In genomic region chr3:191813245-191813644, GRCh38 we compare ENCODE assay signal across 21 cellular contexts.
DNase-seq lines count a peak whose midpoint lies in the region; ATAC-seq, FAIRE-seq and TF ChIP-seq lines count a peak whose summit lies in the region.
"Had no signal": no experiment of that assay in that cellular context is flagged by ENCODE, and none has a peak within 500 bp of the region (broad histone marks: within the 10 kb centered on the region; RNA-seq: fewer than 3 reads in every experiment).

No MANE protein-coding gene starts in this region.

- H3K9me1 ChIP-seq in IMR-90 (ENCODE audit: insufficient read depth, low read length) = no peaks in the 10 kb centered on the region
- H3K9me1 ChIP-seq in K562 (ENCODE audit: control insufficient read depth, insufficient read depth, low read length) = no peaks in the 10 kb centered on the region

- H3K36me3 ChIP-seq in IMR-90 (ENCODE audit: control insufficient read depth, insufficient read depth, low read length) = no peaks in the 10 kb centered on the region
- no peaks in the 10 kb centered on the region for H3K36me3 ChIP-seq in K562 (ENCODE audit: control insufficient read depth, insufficient read depth, low read length)
- H3K36me3 ChIP-seq: BLaER1 treated with 17β-estradiol and CSF1 and Interleukin-3, amounts not matched to agents 10 nM and 100 nM had no signal

- BruUV-seq in IMR-90 (replicated peaks; lab: Mats Ljungman, UMichigan) (no TSS peak), K562 (replicated peaks; lab: Mats Ljungman, UMichigan) (no TSS peak)

- H3K4me1 ChIP-seq in A549 (no peaks in the 10 kb centered on the region), IMR-90 (ENCODE audit: control insufficient read depth, insufficient read depth, low read length) (no peaks in the 10 kb centered on the region), K562 (replicated peaks in 1 of 2; ENCODE audit: control insufficient read depth in 2 of 2, insufficient read depth in 2 of 2, low read length in 2 of 2) (no peaks in the 10 kb centered on the region)
- H3K4me1 ChIP-seq: BLaER1 treated with 17β-estradiol and CSF1 and Interleukin-3, amounts not matched to agents 10 nM and 100 nM; Caco-2 had no signal

- H3K79me1 ChIP-seq in IMR-90 (ENCODE audit: low read depth in 1 of 2, low read length in 2 of 2) = no peaks in the 10 kb centered on the region

- no peak overlapping the region for H3K4ac ChIP-seq in IMR-90 (ENCODE audit: low read depth, low read length)

- H3K27ac ChIP-seq in A549 (no peak overlapping the region), IMR-90 (ENCODE audit: insufficient read depth, low read length) (no peak overlapping the region), K562 (ENCODE audit: extremely low read depth, low read depth, low read length) (no peak overlapping the region)
- H3K27ac ChIP-seq: BLaER1 treated with 17β-estradiol and CSF1 and Interleukin-3, amounts not matched to agents 10 nM and 100 nM; C4-2B had no signal

- TF ChIP-seq CTCF in A549 (IDR thresholded peaks at IDR 0.05) (no peak), IMR-90 (conservative IDR thresholded peaks at IDR 0.05; ENCODE audit: low read depth, low read length) (no peak), K562 (IDR thresholded peaks at IDR 0.05 in 2 of 3, conservative IDR thresholded peaks at IDR 0.05 in 1 of 3; ENCODE audit: insufficient read depth in 2 of 3, low read depth in 1 of 3, low read length in 3 of 3) (no peak)

- no peak overlapping the region for H4K91ac ChIP-seq in IMR-90 (ENCODE audit: insufficient read depth, low read depth, low read length)

- no peak overlapping the region for H4K8ac ChIP-seq in IMR-90 (ENCODE audit: low read depth in 2 of 2, low read length in 2 of 2)

- CTCF ChIA-PET in A549 (lab: Yijun Ruan, JAX) = no interaction called here
- CTCF ChIA-PET in IMR-90 (lab: Yijun Ruan, JAX) = no interaction called here
- CTCF ChIA-PET in K562 (lab: Yijun Ruan, JAX; ENCODE audit: low intra/inter-chr PET ratio) = no interaction called here

- ATAC-seq in A549 = no peak
- ATAC-seq in IMR-90 (ENCODE audit: low read depth) = no peak
- no peak for ATAC-seq in K562
- no peak for ATAC-seq in GM21447 (IDR thresholded peaks at IDR 0.05; ENCODE audit: unreplicated experiment)
- ATAC-seq: CD8-positive, alpha-beta T cell had no signal

- no peak overlapping the region for H2BK120ac ChIP-seq in IMR-90 (ENCODE audit: low read depth, low read length)

- no peaks in the 10 kb centered on the region for H4K20me1 ChIP-seq in IMR-90 (ENCODE audit: insufficient read depth, low read length)
- no peaks in the 10 kb centered on the region for H4K20me1 ChIP-seq in K562 (replicated peaks; ENCODE audit: control insufficient read depth, insufficient read depth, low read length)
- H4K20me1 ChIP-seq: BLaER1 treated with 17β-estradiol and CSF1 and Interleukin-3, amounts not matched to agents 10 nM and 100 nM had no signal

- H2AK9ac ChIP-seq in IMR-90 (replicated peaks; ENCODE audit: low read depth, low read length, poor library complexity) = no peak overlapping the region

- no peak overlapping the region for H3K56ac ChIP-seq in IMR-90 (ENCODE audit: extremely low read depth, insufficient read depth, low read length)

- TF ChIP-seq EP300 in A549 (IDR thresholded peaks at IDR 0.05) = no peak
- TF ChIP-seq EP300 in K562 (IDR thresholded peaks at IDR 0.05; ENCODE audit: low read length) = no peak

- H3K9ac ChIP-seq in IMR-90 (ENCODE audit: low read depth, low read length) (no peak overlapping the region), K562 (ENCODE audit: insufficient read depth in 1 of 2, low read depth in 2 of 2, low read length in 2 of 2) (no peak overlapping the region)
- H3K9ac ChIP-seq: BLaER1 treated with 17β-estradiol and CSF1 and Interleukin-3, amounts not matched to agents 10 nM and 100 nM had no signal

- no peak overlapping the region for H3K4me3 ChIP-seq in A549
- H3K4me3 ChIP-seq in IMR-90 (ENCODE audit: insufficient read depth, low read depth, low read length) = no peak overlapping the region
- H3K4me3 ChIP-seq in K562 = no peak overlapping the region
- H3K4me3 ChIP-seq: BLaER1 treated with 17β-estradiol and CSF1 and Interleukin-3, amounts not matched to agents 10 nM and 100 nM had no signal

- H3K23ac ChIP-seq in IMR-90 (ENCODE audit: low read depth, low read length) = no peak overlapping the region

- DNase-seq in A549 (ENCODE audit: low read depth in 1 of 2, low spot score in 1 of 2) = no peak
- DNase-seq in IMR-90 = no peak
- DNase-seq in K562 (ENCODE audit: extremely low read depth in 1 of 4, low spot score in 3 of 4) = no peak
- DNase-seq in GM12891 (ENCODE audit: insufficient read length, low spot score) = no peak
- DNase-seq in NCI-H1417 treated with DMSO at 0.1 percent for 48 hours (lab: John Stamatoyannopoulos, UW) = no peak
- DNase-seq: 8988T; AML-193; Caco-2; Calu3; CD4-positive, alpha-beta T cell; CD8-positive, alpha-beta T cell; DMS79 treated with DMSO at 0.1 percent for 48 hours; GF-D8 had no signal

- TF ChIP-seq RAD21 in A549 (conservative IDR thresholded peaks at IDR 0.05 in 1 of 2, IDR thresholded peaks at IDR 0.05 in 1 of 2) (no peak), IMR-90 (IDR thresholded peaks at IDR 0.05; ENCODE audit: low read length) (no peak), K562 (CRISPR knock-in tag; conservative IDR thresholded peaks at IDR 0.05 in 1 of 2, IDR thresholded peaks at IDR 0.05 in 1 of 2) (no peak)

- POLR2A ChIA-PET in A549 (lab: Yijun Ruan, JAX) (no interaction called here), IMR-90 (lab: Charles Lee; ENCODE audit: unreplicated experiment) (no interaction called here), K562 (lab: Yijun Ruan, JAX) (no interaction called here)

- no peak overlapping the region for H2BK15ac ChIP-seq in IMR-90 (ENCODE audit: low read depth, low read length)

- H3K4me2 ChIP-seq in A549 (no peak overlapping the region), IMR-90 (ENCODE audit: low read depth, low read length) (no peak overlapping the region), K562 (ENCODE audit: insufficient read depth, low read length) (no peak overlapping the region)
- H3K4me2 ChIP-seq: BLaER1 treated with 17β-estradiol and CSF1 and Interleukin-3, amounts not matched to agents 10 nM and 100 nM had no signal

- TF ChIP-seq POLR2A in A549 (IDR thresholded peaks at IDR 0.05; ENCODE audit: low read length) (no peak), IMR-90 (IDR thresholded peaks at IDR 0.05; ENCODE audit: low read depth, low read length) (no peak), K562 (conservative IDR thresholded peaks at IDR 0.05) (no peak), GM12891 (IDR thresholded peaks at IDR 0.05; ENCODE audit: low read depth, low read length) (no peak)

- no peak overlapping the region for H2BK20ac ChIP-seq in IMR-90 (ENCODE audit: low read depth, low read length)

- H3K9me3 ChIP-seq in A549 (no peaks in the 10 kb centered on the region; the same call in 2 of the 3 replicates), IMR-90 (ENCODE audit: control insufficient read depth, insufficient read depth, low read length) (peaks cover 16% of the 10 kb centered on the region), K562 (replicated peaks; ENCODE audit: control insufficient read depth, insufficient read depth, low read depth, low read length) (no peaks in the 10 kb centered on the region; the same call in none of the 2 replicates)

- no peak overlapping the region for H2BK5ac ChIP-seq in IMR-90 (ENCODE audit: low read depth, low read length, poor library complexity, severe bottlenecking)

- no peak overlapping the region for H2AK5ac ChIP-seq in IMR-90 (ENCODE audit: low read depth, low read length)

- H2AFZ ChIP-seq in IMR-90 (replicated peaks; ENCODE audit: low read length, poor library complexity) = no peak overlapping the region
- no peak overlapping the region for H2AFZ ChIP-seq in K562 (ENCODE audit: low read depth, low read length)

- no peak overlapping the region for H3K18ac ChIP-seq in IMR-90 (ENCODE audit: low read depth, low read length)

- no peak overlapping the region for H3K14ac ChIP-seq in IMR-90 (replicated peaks; ENCODE audit: low read depth, low read length)

- no peaks in the 10 kb centered on the region for H3K79me2 ChIP-seq in K562 (ENCODE audit: control insufficient read depth, insufficient read depth, low read length)

- in situ Hi-C loops in IMR-90 (cut with MboI; ENCODE audit: low sequenced_read_pairs) (no loop called here), K562 (cut with MboI) (no loop called here)

- no peak overlapping the region for H4K5ac ChIP-seq in IMR-90 (ENCODE audit: low read depth, low read length)

- FAIRE-seq in A549 (lab: Jason Lieb, UNC) (no peak), K562 (lab: Jason Lieb, UNC) (no peak), GM12891 (lab: Jason Lieb, UNC) (no peak)
- FAIRE-seq: A204.1, D721Med, G401.6, GM12892, GM18507 had no signal

- H3K27me3 ChIP-seq in IMR-90 (ENCODE audit: control insufficient read depth, insufficient read depth, low read length) (no peaks in the 10 kb centered on the region), K562 (ENCODE audit: control insufficient read depth in 2 of 2, insufficient read depth in 2 of 2, low read length in 2 of 2) (no peaks in the 10 kb centered on the region)
- H3K27me3 ChIP-seq: BLaER1 treated with 17β-estradiol and CSF1 and Interleukin-3, amounts not matched to agents 10 nM and 100 nM had no signal

- intact Hi-C loops in IMR-90 (cut with micrococcal nuclease) (no loop called here), K562 (cut with micrococcal nuclease) (no loop called here)

- dilution Hi-C loops in IMR-90 (cut with HindIII; ENCODE audit: low sequenced_read_pairs, unreplicated experiment) = no loop called here

TF ChIP-seq in A549, 52 proteins besides CTCF, POLR2A, EP300 and RAD21 (continues in another document):
- TF ChIP-seq ZFP36 (IDR thresholded peaks at IDR 0.05; ENCODE audit: borderline replicate concordance, partially characterized antibody) (no peak), NFE2L2 (conservative IDR thresholded peaks at IDR 0.05; ENCODE audit: low read length) (no peak), ZC3H11A (IDR thresholded peaks at IDR 0.05) (no peak), ZSCAN20 (CRISPR knock-in tag; IDR thresholded peaks at IDR 0.05) (no peak)

TF ChIP-seq in IMR-90, 13 proteins besides CTCF, POLR2A, EP300 and RAD21:
- TF ChIP-seq MAFK (IDR thresholded peaks at IDR 0.05; ENCODE audit: low read depth, low read length) (0 out of 2 replicates have a peak, but pooled peaks have one; percentile 2), FOS (IDR thresholded peaks at IDR 0.05; ENCODE audit: low read depth, low read length) (no peak)
TF ChIP-seq in IMR-90: peak in this region for 1.

TF ChIP-seq in GM12891, 5 proteins besides CTCF, POLR2A, EP300 and RAD21:
- no peak for TF ChIP-seq TAF1 (IDR thresholded peaks at IDR 0.05; ENCODE audit: low read depth, low read length)
- no peak for TF ChIP-seq POLR2AphosphoS5 (IDR thresholded peaks at IDR 0.05; ENCODE audit: low read depth, low read length)
- TF ChIP-seq SPI1 (IDR thresholded peaks at IDR 0.05; ENCODE audit: low read depth, low read length) = no peak
- no peak for TF ChIP-seq POU2F2 (IDR thresholded peaks at IDR 0.05; ENCODE audit: low read depth, low read length)
- TF ChIP-seq PAX5 (IDR thresholded peaks at IDR 0.05; ENCODE audit: insufficient read depth, low read length, severe bottlenecking) = no peak
TF ChIP-seq in GM12891: peak in this region for 0.

Comparison
In these comparisons a context has a peak if more than half of its experiments do, and no peak if none do; other contexts are left out.
1. Of the 35 proteins assayed by ChIP-seq in both K562 and A549: peak only in K562: none; only in A549: MAFK; in both: none; in neither: 34.